1 cellular context compared by ENCODE assay signal in the genomic region with DNA sequence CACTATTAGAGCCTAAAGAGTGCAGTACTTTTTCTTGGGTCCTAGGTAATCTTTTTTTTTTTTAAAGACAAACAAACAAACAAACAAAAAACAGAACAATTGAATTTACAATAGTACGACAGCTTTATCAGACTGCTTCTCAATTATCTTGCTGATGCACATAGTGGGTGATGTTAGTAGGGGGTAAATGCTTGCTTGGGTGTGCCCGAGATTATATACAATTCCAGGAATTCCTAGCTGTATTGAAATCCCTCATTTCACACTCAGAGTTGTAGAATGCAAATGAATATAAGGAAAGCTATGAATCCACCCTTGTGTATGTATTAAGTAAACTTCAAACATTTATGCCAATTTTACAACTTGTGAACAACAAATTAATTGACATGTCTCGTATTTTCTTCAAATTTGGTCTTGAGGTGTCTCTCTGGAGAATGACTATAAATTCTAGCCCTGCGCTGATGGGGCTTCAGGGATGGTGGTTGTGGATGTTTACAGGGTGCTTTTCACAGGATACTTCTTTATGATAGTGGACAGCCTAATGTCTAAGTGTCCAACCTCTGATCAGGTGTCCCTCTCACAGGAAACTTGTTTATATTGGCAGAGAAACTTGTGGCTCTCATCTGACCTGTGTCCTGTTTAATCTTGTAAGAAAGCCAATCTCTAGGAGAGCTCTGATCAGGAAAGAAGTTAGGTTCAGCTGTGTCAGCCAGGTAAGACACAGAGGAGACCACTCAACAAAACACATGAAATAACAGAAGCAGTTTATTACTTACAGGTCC.
TF ChIP-seq lines count a peak whose summit lies in the region.

No MANE protein-coding gene starts in this region.

TF ChIP-seq in K562, 482 proteins besides CTCF, POLR2A, EP300 and RAD21:
- TF ChIP-seq, protein P1, sequence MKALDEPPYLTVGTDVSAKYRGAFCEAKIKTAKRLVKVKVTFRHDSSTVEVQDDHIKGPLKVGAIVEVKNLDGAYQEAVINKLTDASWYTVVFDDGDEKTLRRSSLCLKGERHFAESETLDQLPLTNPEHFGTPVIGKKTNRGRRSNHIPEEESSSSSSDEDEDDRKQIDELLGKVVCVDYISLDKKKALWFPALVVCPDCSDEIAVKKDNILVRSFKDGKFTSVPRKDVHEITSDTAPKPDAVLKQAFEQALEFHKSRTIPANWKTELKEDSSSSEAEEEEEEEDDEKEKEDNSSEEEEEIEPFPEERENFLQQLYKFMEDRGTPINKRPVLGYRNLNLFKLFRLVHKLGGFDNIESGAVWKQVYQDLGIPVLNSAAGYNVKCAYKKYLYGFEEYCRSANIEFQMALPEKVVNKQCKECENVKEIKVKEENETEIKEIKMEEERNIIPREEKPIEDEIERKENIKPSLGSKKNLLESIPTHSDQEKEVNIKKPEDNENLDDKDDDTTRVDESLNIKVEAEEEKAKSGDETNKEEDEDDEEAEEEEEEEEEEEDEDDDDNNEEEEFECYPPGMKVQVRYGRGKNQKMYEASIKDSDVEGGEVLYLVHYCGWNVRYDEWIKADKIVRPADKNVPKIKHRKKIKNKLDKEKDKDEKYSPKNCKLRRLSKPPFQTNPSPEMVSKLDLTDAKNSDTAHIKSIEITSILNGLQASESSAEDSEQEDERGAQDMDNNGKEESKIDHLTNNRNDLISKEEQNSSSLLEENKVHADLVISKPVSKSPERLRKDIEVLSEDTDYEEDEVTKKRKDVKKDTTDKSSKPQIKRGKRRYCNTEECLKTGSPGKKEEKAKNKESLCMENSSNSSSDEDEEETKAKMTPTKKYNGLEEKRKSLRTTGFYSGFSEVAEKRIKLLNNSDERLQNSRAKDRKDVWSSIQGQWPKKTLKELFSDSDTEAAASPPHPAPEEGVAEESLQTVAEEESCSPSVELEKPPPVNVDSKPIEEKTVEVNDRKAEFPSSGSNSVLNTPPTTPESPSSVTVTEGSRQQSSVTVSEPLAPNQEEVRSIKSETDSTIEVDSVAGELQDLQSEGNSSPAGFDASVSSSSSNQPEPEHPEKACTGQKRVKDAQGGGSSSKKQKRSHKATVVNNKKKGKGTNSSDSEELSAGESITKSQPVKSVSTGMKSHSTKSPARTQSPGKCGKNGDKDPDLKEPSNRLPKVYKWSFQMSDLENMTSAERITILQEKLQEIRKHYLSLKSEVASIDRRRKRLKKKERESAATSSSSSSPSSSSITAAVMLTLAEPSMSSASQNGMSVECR (CRISPR knock-in tag; IDR thresholded peaks at IDR 0.05) = no peak
- TF ChIP-seq CBFA2T3 (IDR thresholded peaks at IDR 0.05) (peak; percentile 63), RFX1 (IDR thresholded peaks at IDR 0.05) (no peak), HNRNPUL1 (IDR thresholded peaks at IDR 0.05; ENCODE audit: low read length) (no peak), RFX7 (CRISPR knock-in tag; IDR thresholded peaks at IDR 0.05) (no peak), ZKSCAN1 (IDR thresholded peaks at IDR 0.05; ENCODE audit: low read depth, low read length) (peak; percentile 88), SOX6 (IDR thresholded peaks at IDR 0.05) (peak; percentile 67), TCF3 (CRISPR knock-in tag; IDR thresholded peaks at IDR 0.05) (peak; percentile 26; the same call in 1 of the 2 replicates), POLR3G (IDR thresholded peaks at IDR 0.05; ENCODE audit: extremely low read depth, insufficient read length, insufficient replicate concordance) (no peak), CBFA2T2 (conservative IDR thresholded peaks at IDR 0.05) (peak; percentile 16; the same call in 1 of the 2 replicates), KDM5B (IDR thresholded peaks at IDR 0.05; ENCODE audit: insufficient replicate concordance, low read depth, low read length) (no peak), TEAD4 (IDR thresholded peaks at IDR 0.05; ENCODE audit: low read length) (peak; percentile 17; the same call in 1 of the 2 replicates), TEAD4 (CRISPR knock-in tag; IDR thresholded peaks at IDR 0.05; ENCODE audit: borderline replicate concordance) (no peak), YY1 (IDR thresholded peaks at IDR 0.05; ENCODE audit: borderline replicate concordance in 1 of 3, control insufficient read depth in 1 of 3, extremely low read depth in 1 of 3, insufficient read depth in 3 of 3, insufficient read length in 1 of 3, insufficient replicate concordance in 2 of 3, low read depth in 1 of 3, low read length in 2 of 3) (no peak), NR2C2 (CRISPR knock-in tag; IDR thresholded peaks at IDR 0.05) (no peak), NR2C2 (tag; IDR thresholded peaks at IDR 0.05) (no peak), ZNF224 (CRISPR knock-in tag; IDR thresholded peaks at IDR 0.05) (no peak), ZBTB1 (CRISPR knock-in tag; IDR thresholded peaks at IDR 0.05; ENCODE audit: borderline replicate concordance, low read depth) (no peak), ARID1B (IDR thresholded peaks at IDR 0.05) (peak; percentile 8; the same call in 1 of the 2 replicates), CBX3 (IDR thresholded peaks at IDR 0.05; ENCODE audit: borderline replicate concordance in 1 of 2, low read length in 2 of 2) (no peak)
- TF ChIP-seq, protein P2, sequence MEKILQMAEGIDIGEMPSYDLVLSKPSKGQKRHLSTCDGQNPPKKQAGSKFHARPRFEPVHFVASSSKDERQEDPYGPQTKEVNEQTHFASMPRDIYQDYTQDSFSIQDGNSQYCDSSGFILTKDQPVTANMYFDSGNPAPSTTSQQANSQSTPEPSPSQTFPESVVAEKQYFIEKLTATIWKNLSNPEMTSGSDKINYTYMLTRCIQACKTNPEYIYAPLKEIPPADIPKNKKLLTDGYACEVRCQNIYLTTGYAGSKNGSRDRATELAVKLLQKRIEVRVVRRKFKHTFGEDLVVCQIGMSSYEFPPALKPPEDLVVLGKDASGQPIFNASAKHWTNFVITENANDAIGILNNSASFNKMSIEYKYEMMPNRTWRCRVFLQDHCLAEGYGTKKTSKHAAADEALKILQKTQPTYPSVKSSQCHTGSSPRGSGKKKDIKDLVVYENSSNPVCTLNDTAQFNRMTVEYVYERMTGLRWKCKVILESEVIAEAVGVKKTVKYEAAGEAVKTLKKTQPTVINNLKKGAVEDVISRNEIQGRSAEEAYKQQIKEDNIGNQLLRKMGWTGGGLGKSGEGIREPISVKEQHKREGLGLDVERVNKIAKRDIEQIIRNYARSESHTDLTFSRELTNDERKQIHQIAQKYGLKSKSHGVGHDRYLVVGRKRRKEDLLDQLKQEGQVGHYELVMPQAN (IDR thresholded peaks at IDR 0.05; ENCODE audit: borderline replicate concordance) = no peak
